In genomic region chr21:39952265-39952664, GRCh38 we compare ENCODE assay signal across 28 cellular contexts.
"Had no signal": no experiment of that assay in that cellular context is flagged by ENCODE, and none has a peak within 500 bp of the region (broad histone marks: within the 10 kb centered on the region; RNA-seq: fewer than 3 reads in every experiment).

No MANE protein-coding gene starts in this region.

- H3K27ac ChIP-seq: brain microvascular endothelial cell, coronary artery, pancreas, skin epidermis, thoracic aorta had no signal

- H3K36me3 ChIP-seq: brain microvascular endothelial cell, gastroesophageal sphincter, pancreas, prostate gland, thoracic aorta had no signal

- H3K4me3 Mint-ChIP-seq: activated CD4-positive, alpha-beta memory T cell treated with anti-CD3 and anti-CD28 coated beads, Interleukin-2, amount 10 ng/mL, durations not matched to agents 7 days and 5 days; activated CD4-positive, alpha-beta T cell treated with anti-CD3 and anti-CD28 coated beads, Interleukin-2, amount 10 ng/mL, durations not matched to agents 24 days and 14 days; activated naive CD4-positive, alpha-beta T cell treated with anti-CD3 and anti-CD28 coated beads, Interleukin-2, amount 10 ng/mL, durations not matched to agents 7 days and 5 days; activated T-cell treated with anti-CD3 and anti-CD28 coated beads, Interleukin-2, amount 50 U/mL, for 24 hours; mesothelial cell of epicardium; naive B cell; nephron progenitor cell; stimulated activated effector memory CD8-positive, alpha-beta T cell treated with anti-CD3 and anti-CD28 coated beads, Interleukin-12 subunit alpha, Interleukin-12 subunit beta, amount 100 ng/mL, for 72 hours; stimulated activated naive CD8-positive, alpha-beta T cell treated with anti-CD3 and anti-CD28 coated beads, Interleukin-15, Interleukin-2, amounts not matched to agents 100 ng/mL and 50 ng/mL, for 24 hours had no signal

- DNase-seq: activated CD4-positive, alpha-beta memory T cell treated with anti-CD3 and anti-CD28 coated beads, Interleukin-2, amount 10 ng/mL, durations not matched to agents 7 days and 5 days; activated CD4-positive, alpha-beta T cell treated with anti-CD3 and anti-CD28 coated beads, Interleukin-2, amount 10 ng/mL, durations not matched to agents 24 days and 14 days; activated CD4-positive, CD25-positive, alpha-beta regulatory T cell treated with anti-CD3 and anti-CD28 coated beads, Interleukin-2, amount 50 U/mL, for 72 hours; activated CD8-positive, alpha-beta memory T cell treated with anti-CD3 and anti-CD28 coated beads, Interleukin-2, amount 50 U/mL, for 48 hours; activated gamma-delta T cell; activated naive CD4-positive, alpha-beta T cell treated with anti-CD3 and anti-CD28 coated beads, Interleukin-2, amount 10 ng/mL, durations not matched to agents 7 days and 5 days; activated T-cell treated with anti-CD3 and anti-CD28 coated beads, Interleukin-2, amount 50 U/mL, for 24 hours; amniotic stem cell; brain microvascular endothelial cell; head of caudate nucleus; hippocampal formation; kidney; naive B cell; nephron progenitor cell; nucleus accumbens; pancreas; retina; stimulated activated CD4-positive, alpha-beta T cell treated with anti-CD3 and anti-CD28 coated beads, Interleukin-12 subunit alpha, Interleukin-12 subunit beta, amount 100 ng/mL, for 4 hours; stimulated activated CD4-positive, alpha-beta T cell treated with anti-CD3 and anti-CD28 coated beads, Interleukin-4, amount 100 ng/mL, for 24 hours; T1000 had no signal

- H3K27me3 Mint-ChIP-seq: activated CD4-positive, alpha-beta memory T cell treated with anti-CD3 and anti-CD28 coated beads, Interleukin-2, amount 10 ng/mL, durations not matched to agents 7 days and 5 days; activated CD4-positive, alpha-beta T cell treated with anti-CD3 and anti-CD28 coated beads, Interleukin-2, amount 10 ng/mL, durations not matched to agents 24 days and 14 days; activated naive CD4-positive, alpha-beta T cell treated with anti-CD3 and anti-CD28 coated beads, Interleukin-2, amount 10 ng/mL, durations not matched to agents 7 days and 5 days had no signal

- H3K27me3 ChIP-seq: brain microvascular endothelial cell, gastroesophageal sphincter, pancreas had no signal

- H3K27ac Mint-ChIP-seq: activated CD4-positive, alpha-beta memory T cell treated with anti-CD3 and anti-CD28 coated beads, Interleukin-2, amount 10 ng/mL, durations not matched to agents 7 days and 5 days; activated CD4-positive, alpha-beta T cell treated with anti-CD3 and anti-CD28 coated beads, Interleukin-2, amount 10 ng/mL, durations not matched to agents 24 days and 14 days; activated naive CD4-positive, alpha-beta T cell treated with anti-CD3 and anti-CD28 coated beads, Interleukin-2, amount 10 ng/mL, durations not matched to agents 7 days and 5 days; activated T-cell treated with anti-CD3 and anti-CD28 coated beads, Interleukin-2, amount 50 U/mL, for 24 hours; naive B cell; nephron progenitor cell; stimulated activated effector memory CD8-positive, alpha-beta T cell treated with anti-CD3 and anti-CD28 coated beads, Interleukin-12 subunit alpha, Interleukin-12 subunit beta, amount 100 ng/mL, for 72 hours; stimulated activated naive CD8-positive, alpha-beta T cell treated with anti-CD3 and anti-CD28 coated beads, Interleukin-15, Interleukin-2, amounts not matched to agents 100 ng/mL and 50 ng/mL, for 24 hours had no signal

- H3K4me1 Mint-ChIP-seq: activated CD4-positive, alpha-beta memory T cell treated with anti-CD3 and anti-CD28 coated beads, Interleukin-2, amount 10 ng/mL, durations not matched to agents 7 days and 5 days; activated CD4-positive, alpha-beta T cell treated with anti-CD3 and anti-CD28 coated beads, Interleukin-2, amount 10 ng/mL, durations not matched to agents 24 days and 14 days; activated naive CD4-positive, alpha-beta T cell treated with anti-CD3 and anti-CD28 coated beads, Interleukin-2, amount 10 ng/mL, durations not matched to agents 7 days and 5 days; naive B cell; stimulated activated effector memory CD8-positive, alpha-beta T cell treated with anti-CD3 and anti-CD28 coated beads, Interleukin-12 subunit alpha, Interleukin-12 subunit beta, amount 100 ng/mL, for 72 hours had no signal

- H3K36me3 Mint-ChIP-seq: activated naive CD4-positive, alpha-beta T cell treated with anti-CD3 and anti-CD28 coated beads, Interleukin-2, amount 10 ng/mL, durations not matched to agents 7 days and 5 days; mesothelial cell of epicardium; naive B cell; stimulated activated effector memory CD8-positive, alpha-beta T cell treated with anti-CD3 and anti-CD28 coated beads, Interleukin-12 subunit alpha, Interleukin-12 subunit beta, amount 100 ng/mL, for 72 hours had no signal

- H3K9me3 ChIP-seq: gastroesophageal sphincter, pancreas, prostate gland, thoracic aorta had no signal

- H3K4me3 ChIP-seq: coronary artery, gastroesophageal sphincter, pancreas, prostate gland, skin epidermis, thoracic aorta had no signal

- H3K4me1 ChIP-seq: pancreas, prostate gland had no signal
